21 cellular contexts compared by ENCODE assay signal in genomic region chr7:155210386-155210785, GRCh38.
DNase-seq lines count a peak whose midpoint lies in the region; ATAC-seq and TF ChIP-seq lines count a peak whose summit lies in the region.
"Had no signal": no experiment of that assay in that cellular context is flagged by ENCODE, and none has a peak within 500 bp of the region (broad histone marks: within the 10 kb centered on the region; RNA-seq: fewer than 3 reads in every experiment).

No MANE protein-coding gene starts in this region.

- 93% methylated on average over 3 of the region's 7 CpGs for WGBS in right lobe of liver (ENCODE audit: insufficient coverage, low coverage, low lambda C conversion rate, missing lambda C conversion rate)

- H3K9me3 ChIP-seq in osteoblast (ENCODE audit: low read depth, low read length), result no peaks in the 10 kb centered on the region
- no peaks in the 10 kb centered on the region for H3K9me3 ChIP-seq in right lobe of liver
- H3K9me3 ChIP-seq: heart right ventricle, uterus had no signal

- TF ChIP-seq CTCF in GM12875 (IDR thresholded peaks at IDR 0.05; ENCODE audit: borderline replicate concordance, insufficient read depth, low read depth, low read length) (0 out of 2 replicates have a peak, but pooled peaks have one; percentile 6), MCF 10A (IDR thresholded peaks at IDR 0.05; ENCODE audit: unreplicated experiment) (no peak), osteoblast (IDR thresholded peaks at IDR 0.05; ENCODE audit: extremely low read depth, low read depth, low read length) (no peak), right lobe of liver (IDR thresholded peaks at IDR 0.05) (no peak)

- in situ Hi-C loops in KBM-7 (cut with MboI; ENCODE audit: low pct_unique_long_range_greater_than_20kb, low sequenced_read_pairs), result no loop called here

- no TSS peak for BruUV-seq in MCF 10A (replicated peaks; lab: Mats Ljungman, UMichigan)

- POLR2A ChIA-PET in MCF 10A (lab: Yijun Ruan, JAX), result no interaction called here

- H3K36me3 Mint-ChIP-seq in MCF 10A (ENCODE audit: insufficient read depth, unreplicated experiment), result no peaks in the 10 kb centered on the region

- no peak overlapping the region for H3K4me2 ChIP-seq in osteoblast (ENCODE audit: insufficient read depth, low read length)

- H3K4me3 Mint-ChIP-seq in MCF 10A (ENCODE audit: unreplicated experiment), result no peak overlapping the region
- H3K4me3 Mint-ChIP-seq: activated CD8-positive, alpha-beta T cell treated with anti-CD3 and anti-CD28 coated beads for 36 hours had no signal

- H3K36me3 ChIP-seq in osteoblast (ENCODE audit: insufficient read depth, low read length), result no peaks in the 10 kb centered on the region
- H3K36me3 ChIP-seq in right lobe of liver, result no peaks in the 10 kb centered on the region
- H3K36me3 ChIP-seq: heart right ventricle, uterus had no signal

- intact Hi-C loops in MCF 10A (cut with micrococcal nuclease), result no loop called here
- intact Hi-C loops in right lobe of liver (cut with DNase I), result no loop called here

- H3K27ac ChIP-seq in osteoblast (ENCODE audit: low read depth, low read length), result no peak overlapping the region
- no peak overlapping the region for H3K27ac ChIP-seq in right lobe of liver

- no peak overlapping the region for H2AFZ ChIP-seq in osteoblast (ENCODE audit: low read length)

- H3K4me1 Mint-ChIP-seq in MCF 10A (ENCODE audit: insufficient read depth, unreplicated experiment), result peaks cover 17% of the 10 kb centered on the region

- no peak for ATAC-seq in HG03135 (IDR thresholded peaks at IDR 0.05; ENCODE audit: unreplicated experiment)
- ATAC-seq in right lobe of liver, result no peak
- ATAC-seq: activated CD8-positive, alpha-beta T cell treated with anti-CD3 and anti-CD28 coated beads for 36 hours; heart right ventricle; HepG2; SK-N-SH treated with all-trans-retinoic acid at 6 μM for 48 hours had no signal

- H3K27me3 ChIP-seq in osteoblast (ENCODE audit: insufficient read depth, low read length) (no peaks in the 10 kb centered on the region), right lobe of liver (no peaks in the 10 kb centered on the region)
- H3K27me3 ChIP-seq: uterus had no signal

- CTCF ChIA-PET in MCF 10A (lab: Yijun Ruan, JAX), result no interaction called here

- H3K27ac Mint-ChIP-seq in MCF 10A (ENCODE audit: low read depth, unreplicated experiment), result no peak overlapping the region
- H3K27ac Mint-ChIP-seq: activated CD8-positive, alpha-beta T cell treated with anti-CD3 and anti-CD28 coated beads for 36 hours; progenitor cell of endocrine pancreas had no signal

- H3K27me3 Mint-ChIP-seq in MCF 10A (ENCODE audit: insufficient read depth, unreplicated experiment), result peaks cover 11% of the 10 kb centered on the region

- H3K4me1 ChIP-seq in osteoblast (ENCODE audit: insufficient read depth, low read length) (peaks cover 46% of the 10 kb centered on the region), right lobe of liver (peaks cover 0 to 5% (median 0%) of the 10 kb centered on the region in 4 donors)
- H3K4me1 ChIP-seq: uterus had no signal

- no peaks in the 10 kb centered on the region for H3K79me2 ChIP-seq in osteoblast (ENCODE audit: insufficient read depth, low read length)

- H3K9me3 Mint-ChIP-seq in MCF 10A (ENCODE audit: unreplicated experiment), result peaks cover 8% of the 10 kb centered on the region

- DNase-seq in LoVo (ENCODE audit: low spot score) (peak; percentile 48), MCF 10A (ENCODE audit: unreplicated experiment) (peak; percentile 16), osteoblast (ENCODE audit: insufficient read length, low spot score, missing footprints) (peak; percentile 15), right lobe of liver (no peak), KBM-7 (no peak), inferior parietal cortex (ENCODE audit: extremely low spot score) (no peak)
- DNase-seq: activated CD4-positive, CD25-positive, alpha-beta regulatory T cell; activated T-cell treated with anti-CD3 and anti-CD28 coated beads for 4 hours; C1 segment of cervical spinal cord; cortex of kidney; heart right ventricle; NCI-H2081 treated with DMSO at 0.1 percent for 48 hours; NCI-H510A treated with DMSO at 0.1 percent for 48 hours; T-helper 9 cell; uterus had no signal

- TF ChIP-seq POLR2A in right lobe of liver (IDR thresholded peaks at IDR 0.05), result no peak

- H3K4me3 ChIP-seq in GM12875 (ENCODE audit: low read depth, low read length), result no peak overlapping the region
- H3K4me3 ChIP-seq in osteoblast (ENCODE audit: insufficient read depth, low read length), result no peak overlapping the region
- H3K4me3 ChIP-seq in right lobe of liver, result no peak overlapping the region
- H3K4me3 ChIP-seq: heart right ventricle, uterus had no signal

- no peaks in the 10 kb centered on the region for H4K20me1 ChIP-seq in osteoblast (ENCODE audit: insufficient read depth, low read length)

Comparison
In these comparisons a context has a peak if more than half of its experiments do, and no peak if none do; other contexts are left out.
1. DNase-seq: peak in LoVo (single experiment), MCF 10A (single experiment) and osteoblast (single experiment); none in right lobe of liver (0 of 3), KBM-7 (single experiment) and inferior parietal cortex (single experiment).